Comparison of ENCODE assay signal across 1 cellular context in the genomic region with DNA sequence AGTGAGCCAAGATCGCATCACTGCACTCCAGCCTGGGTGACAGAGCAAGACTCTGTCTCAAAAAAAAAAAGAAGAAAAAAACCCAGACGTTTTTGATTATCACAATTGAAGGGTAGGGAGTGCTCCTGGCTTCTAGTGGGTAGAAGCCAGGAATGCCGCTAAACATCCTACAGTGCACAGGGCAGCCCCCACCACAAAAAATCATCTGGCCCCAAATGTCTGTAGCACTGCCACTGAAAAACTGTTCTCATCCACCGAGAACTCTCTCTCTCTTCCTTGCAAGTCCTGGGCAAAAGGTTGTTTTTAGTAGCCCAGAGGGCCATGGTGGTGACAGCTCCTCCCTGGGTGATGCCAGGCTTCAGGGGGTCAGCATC.
TF ChIP-seq lines count a peak whose summit lies in the region.

No MANE protein-coding gene starts in this region.

TF ChIP-seq in HepG2, 621 proteins besides CTCF, POLR2A, EP300 and RAD21 (continued from another document):
- no peak for TF ChIP-seq ZNF343 (CRISPR knock-in tag; IDR thresholded peaks at IDR 0.05)
- TF ChIP-seq, protein P1, sequence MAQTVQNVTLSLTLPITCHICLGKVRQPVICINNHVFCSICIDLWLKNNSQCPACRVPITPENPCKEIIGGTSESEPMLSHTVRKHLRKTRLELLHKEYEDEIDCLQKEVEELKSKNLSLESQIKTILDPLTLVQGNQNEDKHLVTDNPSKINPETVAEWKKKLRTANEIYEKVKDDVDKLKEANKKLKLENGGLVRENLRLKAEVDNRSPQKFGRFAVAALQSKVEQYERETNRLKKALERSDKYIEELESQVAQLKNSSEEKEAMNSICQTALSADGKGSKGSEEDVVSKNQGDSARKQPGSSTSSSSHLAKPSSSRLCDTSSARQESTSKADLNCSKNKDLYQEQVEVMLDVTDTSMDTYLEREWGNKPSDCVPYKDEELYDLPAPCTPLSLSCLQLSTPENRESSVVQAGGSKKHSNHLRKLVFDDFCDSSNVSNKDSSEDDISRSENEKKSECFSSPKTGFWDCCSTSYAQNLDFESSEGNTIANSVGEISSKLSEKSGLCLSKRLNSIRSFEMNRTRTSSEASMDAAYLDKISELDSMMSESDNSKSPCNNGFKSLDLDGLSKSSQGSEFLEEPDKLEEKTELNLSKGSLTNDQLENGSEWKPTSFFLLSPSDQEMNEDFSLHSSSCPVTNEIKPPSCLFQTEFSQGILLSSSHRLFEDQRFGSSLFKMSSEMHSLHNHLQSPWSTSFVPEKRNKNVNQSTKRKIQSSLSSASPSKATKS (CRISPR knock-in tag; IDR thresholded peaks at IDR 0.05) = no peak
- no peak for TF ChIP-seq ZBTB42 (CRISPR knock-in tag; IDR thresholded peaks at IDR 0.05)
- TF ChIP-seq ZNF841 (CRISPR knock-in tag; IDR thresholded peaks at IDR 0.05; ENCODE audit: borderline replicate concordance) = no peak
- TF ChIP-seq ZNF501 (CRISPR knock-in tag; IDR thresholded peaks at IDR 0.05) = no peak
- no peak for TF ChIP-seq ZNF354B (CRISPR knock-in tag; IDR thresholded peaks at IDR 0.05)
- TF ChIP-seq, protein P2, sequence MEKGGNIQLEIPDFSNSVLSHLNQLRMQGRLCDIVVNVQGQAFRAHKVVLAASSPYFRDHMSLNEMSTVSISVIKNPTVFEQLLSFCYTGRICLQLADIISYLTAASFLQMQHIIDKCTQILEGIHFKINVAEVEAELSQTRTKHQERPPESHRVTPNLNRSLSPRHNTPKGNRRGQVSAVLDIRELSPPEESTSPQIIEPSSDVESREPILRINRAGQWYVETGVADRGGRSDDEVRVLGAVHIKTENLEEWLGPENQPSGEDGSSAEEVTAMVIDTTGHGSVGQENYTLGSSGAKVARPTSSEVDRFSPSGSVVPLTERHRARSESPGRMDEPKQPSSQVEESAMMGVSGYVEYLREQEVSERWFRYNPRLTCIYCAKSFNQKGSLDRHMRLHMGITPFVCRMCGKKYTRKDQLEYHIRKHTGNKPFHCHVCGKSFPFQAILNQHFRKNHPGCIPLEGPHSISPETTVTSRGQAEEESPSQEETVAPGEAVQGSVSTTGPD (CRISPR knock-in tag; IDR thresholded peaks at IDR 0.05) = no peak
- no peak for TF ChIP-seq RAD51 (IDR thresholded peaks at IDR 0.05; ENCODE audit: borderline replicate concordance)
- TF ChIP-seq, protein P3, sequence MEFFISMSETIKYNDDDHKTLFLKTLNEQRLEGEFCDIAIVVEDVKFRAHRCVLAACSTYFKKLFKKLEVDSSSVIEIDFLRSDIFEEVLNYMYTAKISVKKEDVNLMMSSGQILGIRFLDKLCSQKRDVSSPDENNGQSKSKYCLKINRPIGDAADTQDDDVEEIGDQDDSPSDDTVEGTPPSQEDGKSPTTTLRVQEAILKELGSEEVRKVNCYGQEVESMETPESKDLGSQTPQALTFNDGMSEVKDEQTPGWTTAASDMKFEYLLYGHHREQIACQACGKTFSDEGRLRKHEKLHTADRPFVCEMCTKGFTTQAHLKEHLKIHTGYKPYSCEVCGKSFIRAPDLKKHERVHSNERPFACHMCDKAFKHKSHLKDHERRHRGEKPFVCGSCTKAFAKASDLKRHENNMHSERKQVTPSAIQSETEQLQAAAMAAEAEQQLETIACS (CRISPR knock-in tag; IDR thresholded peaks at IDR 0.05) = no peak
- TF ChIP-seq, protein P4, sequence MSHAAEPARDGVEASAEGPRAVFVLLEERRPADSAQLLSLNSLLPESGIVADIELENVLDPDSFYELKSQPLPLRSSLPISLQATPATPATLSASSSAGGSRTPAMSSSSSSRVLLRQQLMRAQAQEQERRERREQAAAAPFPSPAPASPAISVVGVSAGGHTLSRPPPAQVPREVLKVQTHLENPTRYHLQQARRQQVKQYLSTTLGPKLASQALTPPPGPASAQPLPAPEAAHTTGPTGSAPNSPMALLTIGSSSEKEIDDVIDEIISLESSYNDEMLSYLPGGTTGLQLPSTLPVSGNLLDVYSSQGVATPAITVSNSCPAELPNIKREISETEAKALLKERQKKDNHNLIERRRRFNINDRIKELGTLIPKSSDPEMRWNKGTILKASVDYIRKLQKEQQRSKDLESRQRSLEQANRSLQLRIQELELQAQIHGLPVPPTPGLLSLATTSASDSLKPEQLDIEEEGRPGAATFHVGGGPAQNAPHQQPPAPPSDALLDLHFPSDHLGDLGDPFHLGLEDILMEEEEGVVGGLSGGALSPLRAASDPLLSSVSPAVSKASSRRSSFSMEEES (CRISPR knock-in tag; IDR thresholded peaks at IDR 0.05) = no peak
- TF ChIP-seq ZKSCAN8 (CRISPR knock-in tag; IDR thresholded peaks at IDR 0.05; ENCODE audit: borderline replicate concordance) = no peak
- TF ChIP-seq ZFAT (CRISPR knock-in tag; conservative IDR thresholded peaks at IDR 0.05) = no peak
- no peak for TF ChIP-seq FOXP1 (IDR thresholded peaks at IDR 0.05)
- TF ChIP-seq FOXP1 (CRISPR knock-in tag; IDR thresholded peaks at IDR 0.05) = no peak
